In genomic region chr3:197659144-197659543, GRCh38 we compare ENCODE assay signal across 8 cellular contexts.
A peak's percentile ranks its signal among the peaks of the same experiment; 100 is the strongest.
DNase-seq lines count a peak whose midpoint lies in the region; ATAC-seq lines count a peak whose summit lies in the region.
"Not testable (repeated sequence)": the region's sequence is repeated elsewhere in the genome, so short reads cannot be mapped to it uniquely, and the experiment has no call there.

No MANE protein-coding gene starts in this region.

- not testable (repeated sequence) for H3K27me3 Mint-ChIP-seq in T-helper 2 cell treated with Interferon-gamma antibody and Interleukin-4, amounts not matched to agents 5 μg/mL and 100 μg/mL, for 36 hours (ENCODE audit: low read depth)

- H3K36me3 Mint-ChIP-seq in T-helper 2 cell treated with Interferon-gamma antibody and Interleukin-4, amounts not matched to agents 5 μg/mL and 100 μg/mL, for 36 hours (ENCODE audit: low read depth): not testable (repeated sequence)
- peaks cover 16% of the 10 kb centered on the region for H3K36me3 Mint-ChIP-seq in stimulated activated effector memory CD8-positive, alpha-beta T cell treated with anti-CD3 and anti-CD28 coated beads, Interleukin-12 subunit alpha, Interleukin-12 subunit beta, amount 100 ng/mL, for 72 hours

- H3K9me3 Mint-ChIP-seq in T-helper 2 cell treated with Interferon-gamma antibody and Interleukin-4, amounts not matched to agents 5 μg/mL and 100 μg/mL, for 36 hours; stimulated activated effector memory CD8-positive, alpha-beta T cell treated with anti-CD3 and anti-CD28 coated beads, Interleukin-12 subunit alpha, Interleukin-12 subunit beta, amount 100 ng/mL, for 72 hours: not testable (repeated sequence)

- not testable (repeated sequence) for H3K4me3 Mint-ChIP-seq in T-helper 2 cell treated with Interferon-gamma antibody and Interleukin-4, amounts not matched to agents 5 μg/mL and 100 μg/mL, for 36 hours
- H3K4me3 Mint-ChIP-seq in stimulated activated effector memory CD8-positive, alpha-beta T cell treated with anti-CD3 and anti-CD28 coated beads, Interleukin-12 subunit alpha, Interleukin-12 subunit beta, amount 100 ng/mL, for 72 hours: peak overlapping the region; percentile 52

- DNase-seq in T-helper 2 cell treated with Interferon-gamma antibody and Interleukin-4, amounts not matched to agents 5 μg/mL and 100 μg/mL, for 36 hours (ENCODE audit: low spot score): not testable (repeated sequence)
- DNase-seq in stimulated activated effector memory CD8-positive, alpha-beta T cell treated with anti-CD3 and anti-CD28 coated beads, Interleukin-12 subunit alpha, Interleukin-12 subunit beta, amount 100 ng/mL, for 72 hours (ENCODE audit: low spot score in 2 of 2): peak in 1 of 2 donors; percentile 23

- H3K27ac Mint-ChIP-seq in T-helper 2 cell treated with Interferon-gamma antibody and Interleukin-4, amounts not matched to agents 5 μg/mL and 100 μg/mL, for 36 hours: peak overlapping the region; percentile 76
- H3K27ac Mint-ChIP-seq in stimulated activated effector memory CD8-positive, alpha-beta T cell treated with anti-CD3 and anti-CD28 coated beads, Interleukin-12 subunit alpha, Interleukin-12 subunit beta, amount 100 ng/mL, for 72 hours: peak overlapping the region; percentile 34

- ATAC-seq in GM18502 (IDR thresholded peaks at IDR 0.05; ENCODE audit: poor library complexity, unreplicated experiment): peak; percentile 74
- ATAC-seq in GM19025 (IDR thresholded peaks at IDR 0.05; ENCODE audit: low read depth, unreplicated experiment): peak; percentile 64
- peak; percentile 42 for ATAC-seq in GM21390 (IDR thresholded peaks at IDR 0.05; ENCODE audit: unreplicated experiment)
- peak; percentile 42 for ATAC-seq in HG02642 (IDR thresholded peaks at IDR 0.05; ENCODE audit: poor library complexity, unreplicated experiment)
- ATAC-seq in HG03045 (IDR thresholded peaks at IDR 0.05; ENCODE audit: unreplicated experiment): peak; percentile 61
- peak; percentile 73 for ATAC-seq in HG03442 (IDR thresholded peaks at IDR 0.05; ENCODE audit: unreplicated experiment)
- peak; percentile 66 for ATAC-seq in stimulated activated effector memory CD8-positive, alpha-beta T cell treated with anti-CD3 and anti-CD28 coated beads, Interleukin-12 subunit alpha, Interleukin-12 subunit beta, amount 100 ng/mL, for 72 hours

- peaks cover 15% of the 10 kb centered on the region for H3K4me1 Mint-ChIP-seq in T-helper 2 cell treated with Interferon-gamma antibody and Interleukin-4, amounts not matched to agents 5 μg/mL and 100 μg/mL, for 36 hours (ENCODE audit: low read depth)
- H3K4me1 Mint-ChIP-seq in stimulated activated effector memory CD8-positive, alpha-beta T cell treated with anti-CD3 and anti-CD28 coated beads, Interleukin-12 subunit alpha, Interleukin-12 subunit beta, amount 100 ng/mL, for 72 hours: peaks cover 20% of the 10 kb centered on the region
